ENCODE assay signal across 22 cellular contexts in genomic region chr22:19840955-19841640, GRCh38. TPM values are rescaled to one million over a fixed set of nuclear protein-coding genes. Genes with fewer than 3 reads are reported as not detected.
DNase-seq lines count a peak whose midpoint lies in the region; ATAC-seq, FAIRE-seq and TF ChIP-seq lines count a peak whose summit lies in the region.
"Had no signal": no experiment of that assay in that cellular context is flagged by ENCODE, and none has a peak within 500 bp of the region (broad histone marks: within the 10 kb centered on the region; RNA-seq: fewer than 3 reads in every experiment).

No MANE protein-coding gene starts in this region.

- no peaks in the 10 kb centered on the region for H3K27me3 Mint-ChIP-seq in activated CD8-positive, alpha-beta T cell treated with anti-CD3 and anti-CD28 coated beads, Interleukin-2, amount 10 ng/mL, durations not matched to agents 7 days and 5 days (ENCODE audit: low read depth)
- H3K27me3 Mint-ChIP-seq: CD4-positive, alpha-beta memory T cell had no signal

- H2AFZ ChIP-seq in PC-3 (ENCODE audit: low read length): no peak overlapping the region

- H3K4me1 ChIP-seq in PC-3 (ENCODE audit: insufficient read depth, low read length) (no peaks in the 10 kb centered on the region; the same call in 1 of the 2 replicates), small intestine (ENCODE audit: control insufficient read depth in 2 of 2, insufficient read depth in 1 of 2, low read depth in 1 of 2, low read length in 1 of 2) (peaks cover 0 to 12% of the 10 kb centered on the region in 2 donors)

- BruUV-seq in PC-3 (replicated peaks; lab: Mats Ljungman, UMichigan): TSS peak; percentile 18

- H3K9me3 ChIP-seq in PC-3 (ENCODE audit: low read length) (no peaks in the 10 kb centered on the region), small intestine (ENCODE audit: control insufficient read depth, low read depth) (no peaks in the 10 kb centered on the region)
- H3K9me3 ChIP-seq: BE2C, Caco-2 had no signal

- H3K36me3 ChIP-seq in PC-3 (ENCODE audit: low read depth, low read length): no peaks in the 10 kb centered on the region
- no peaks in the 10 kb centered on the region for H3K36me3 ChIP-seq in small intestine (ENCODE audit: control insufficient read depth in 2 of 2, insufficient read depth in 2 of 2, low read length in 2 of 2)
- H3K36me3 ChIP-seq: BE2C had no signal

- CTCF ChIA-PET in PC-3 (lab: Charles Lee): no interaction called here
- CTCF ChIA-PET in activated CD8-positive, alpha-beta T cell treated with anti-CD3 and anti-CD28 coated beads, Interleukin-2, amount 10 ng/mL, durations not matched to agents 7 days and 5 days (lab: Charles Lee): interaction anchor here (1.2 kb wide), 1 partner anchor 69 kb away, joined by 5 read pairs; no protein-coding TSS in a partner anchor

- no peak for FAIRE-seq in small intestine (lab: Jason Lieb, UNC)

- H3K9me3 Mint-ChIP-seq in activated CD8-positive, alpha-beta T cell treated with anti-CD3 and anti-CD28 coated beads, Interleukin-2, amount 10 ng/mL, durations not matched to agents 7 days and 5 days (ENCODE audit: insufficient read depth): no peaks in the 10 kb centered on the region
- H3K9me3 Mint-ChIP-seq: CD4-positive, alpha-beta memory T cell had no signal

- H3K27me3 ChIP-seq in PC-3 (ENCODE audit: low read length) (no peaks in the 10 kb centered on the region), small intestine (ENCODE audit: control insufficient read depth in 2 of 2, insufficient read depth in 2 of 2, low read length in 2 of 2) (no peaks in the 10 kb centered on the region)
- H3K27me3 ChIP-seq: BE2C had no signal

- ATAC-seq in PC-3 (no peak), left lobe of liver (peak; percentile 23), GM21619 (IDR thresholded peaks at IDR 0.05; ENCODE audit: unreplicated experiment) (no peak)
- ATAC-seq in activated CD8-positive, alpha-beta T cell treated with anti-CD3 and anti-CD28 coated beads, Interleukin-2, amount 10 ng/mL, durations not matched to agents 7 days and 5 days: no peak

- no peak overlapping the region for H3K9ac ChIP-seq in PC-3 (ENCODE audit: low read length)
- H3K9ac ChIP-seq: KMS-11 had no signal

- H3K79me2 ChIP-seq in PC-3 (ENCODE audit: low read length): 0 out of 2 replicates have a peak, but pooled peaks cover 5% of the 10 kb centered on the region

- peaks cover 15% of the 10 kb centered on the region for H3K4me1 Mint-ChIP-seq in activated CD8-positive, alpha-beta T cell treated with anti-CD3 and anti-CD28 coated beads, Interleukin-2, amount 10 ng/mL, durations not matched to agents 7 days and 5 days (ENCODE audit: low read depth)

- no peak overlapping the region for H3K4me2 ChIP-seq in PC-3 (ENCODE audit: low read length)
- H3K4me2 ChIP-seq: KMS-11 had no signal

- no peaks in the 10 kb centered on the region for H3K36me3 Mint-ChIP-seq in activated CD8-positive, alpha-beta T cell treated with anti-CD3 and anti-CD28 coated beads, Interleukin-2, amount 10 ng/mL, durations not matched to agents 7 days and 5 days (ENCODE audit: low read depth)
- H3K36me3 Mint-ChIP-seq: CD4-positive, alpha-beta memory T cell had no signal

- POLR2A ChIA-PET in PC-3 (lab: Charles Lee; ENCODE audit: unreplicated experiment): no interaction called here
- POLR2A ChIA-PET in activated CD8-positive, alpha-beta T cell treated with anti-CD3 and anti-CD28 coated beads, Interleukin-2, amount 10 ng/mL, durations not matched to agents 7 days and 5 days (lab: Charles Lee): interaction anchor here (1.7 kb wide), 1 partner anchor 9 kb away, joined by 5 read pairs; no protein-coding TSS in a partner anchor

- TF ChIP-seq CTCF in PC-3 (conservative IDR thresholded peaks at IDR 0.05; ENCODE audit: low read depth, low read length): no peak

- no peak overlapping the region for H3K4me3 ChIP-seq in PC-3 (ENCODE audit: low read length)
- H3K4me3 ChIP-seq in small intestine (ENCODE audit: low read depth in 1 of 2, low read length in 2 of 2): no peak overlapping the region
- H3K4me3 ChIP-seq: SK-N-MC had no signal

- no peak overlapping the region for H3K27ac Mint-ChIP-seq in activated CD8-positive, alpha-beta T cell treated with anti-CD3 and anti-CD28 coated beads, Interleukin-2, amount 10 ng/mL, durations not matched to agents 7 days and 5 days

- DNase-seq in EH (ENCODE audit: low read depth): peak; percentile 49
- DNase-seq in PC-3: no peak
- DNase-seq in left lobe of liver (ENCODE audit: low spot score): no peak
- DNase-seq in small intestine: peak; percentile 85
- no peak for DNase-seq in NCI-H2171 treated with DMSO at 0.1 percent for 48 hours (lab: John Stamatoyannopoulos, UW)
- no peak for DNase-seq in activated CD8-positive, alpha-beta T cell treated with anti-CD3 and anti-CD28 coated beads, Interleukin-2, amount 10 ng/mL, durations not matched to agents 7 days and 5 days
- DNase-seq in MV-4-11 (lab: John Stamatoyannopoulos, UW): no peak
- DNase-seq: BE2C; Caco-2; CD4-positive, alpha-beta memory T cell; DMS 273 treated with DMSO at 0.1 percent for 48 hours; NCI-H1105; NCI-H146; NCI-H2029 treated with DMSO at 0.1 percent for 48 hours; NCI-H524 treated with DMSO at 0.1 percent for 48 hours; NCI-H82; RPMI8226; SHP77 treated with DMSO at 0.1 percent for 48 hours; SW 1271 had no signal

- no peak overlapping the region for H3K4me3 Mint-ChIP-seq in activated CD8-positive, alpha-beta T cell treated with anti-CD3 and anti-CD28 coated beads, Interleukin-2, amount 10 ng/mL, durations not matched to agents 7 days and 5 days
- H3K4me3 Mint-ChIP-seq: CD4-positive, alpha-beta memory T cell had no signal

- no peaks in the 10 kb centered on the region for H3F3A ChIP-seq in PC-3 (ENCODE audit: low read length, unreplicated experiment)

- WGBS in small intestine, 3 donors: 63 to 81% (median 68%) methylated on average over 6 of the region's 6 CpGs

- no peaks in the 10 kb centered on the region for H3K9me2 ChIP-seq in PC-3 (replicated peaks; ENCODE audit: low read length)

- H3K27ac ChIP-seq in PC-3 (ENCODE audit: low read length) (no peak overlapping the region), small intestine (ENCODE audit: low read depth in 1 of 2, low read length in 1 of 2) (no peak overlapping the region)
- H3K27ac ChIP-seq: KMS-11, SK-N-MC had no signal

- intact Hi-C loops in PC-3 (cut with micrococcal nuclease): no loop called here

- no peaks in the 10 kb centered on the region for H4K20me1 ChIP-seq in PC-3 (ENCODE audit: low read length)

RNA-seq across cellular contexts. Expression of gene GNB1L, which starts 13.6 kb away (rescaled TPM):
- total RNA-seq in PC-3 (2014; rRNA removed) (27.0 and 28.8 TPM in 2 replicates), left lobe of liver (4.3 TPM)
- 10 to 100 TPM in 2 of 3 donors, 1 to 10 TPM in 1; 7.6 to 18.9 (median 12.1) TPM for polyA plus RNA-seq in small intestine
- total RNA-seq in activated CD8-positive, alpha-beta T cell treated with anti-CD3 and anti-CD28 coated beads, Interleukin-2, amount 10 ng/mL, durations not matched to agents 7 days and 5 days: 10 to 100 TPM in 1 of 2 experiments, 1 to 10 TPM in 1; 9.7 to 10.3 TPM

RNA-seq across cellular contexts. Expression of gene RTL10, which starts 13.6 kb away (rescaled TPM):
- total RNA-seq in PC-3 (2014; rRNA removed) (7.8 and 12.2 TPM in 2 replicates), left lobe of liver (9.4 TPM)
- 10 to 100 TPM in 2 of 3 donors, 1 to 10 TPM in 1; 9.7 to 30.6 (median 26.5) TPM for polyA plus RNA-seq in small intestine
- 10 to 100 TPM; 16.1 to 17.0 TPM for total RNA-seq in activated CD8-positive, alpha-beta T cell treated with anti-CD3 and anti-CD28 coated beads, Interleukin-2, amount 10 ng/mL, durations not matched to agents 7 days and 5 days

Comparison
In these comparisons a context has a peak if more than half of its experiments do, and no peak if none do; other contexts are left out.
1. DNase-seq: peak in EH (single experiment) and small intestine (single experiment); none in PC-3 (single experiment), left lobe of liver (single experiment), NCI-H2171 treated with DMSO at 0.1 percent for 48 hours (single experiment), activated CD8-positive, alpha-beta T cell treated with anti-CD3 and anti-CD28 coated beads, Interleukin-2, amount 10 ng/mL, durations not matched to agents 7 days and 5 days (single experiment) and MV-4-11 (single experiment).